ENCODE assay signal across 21 cellular contexts in genomic region chr1:39220900-39221870, GRCh38. TPM values are rescaled to one million over a fixed set of nuclear protein-coding genes. Genes with fewer than 3 reads are reported as not detected.
DNase-seq lines count a peak whose midpoint lies in the region; ATAC-seq and TF ChIP-seq lines count a peak whose summit lies in the region.
"Had no signal": no experiment of that assay in that cellular context is flagged by ENCODE, and none has a peak within 500 bp of the region (broad histone marks: within the 10 kb centered on the region; RNA-seq: fewer than 3 reads in every experiment).

No MANE protein-coding gene starts in this region.

- H3K36me3 Mint-ChIP-seq in activated naive CD8-positive, alpha-beta T cell, result peaks cover 27% of the 10 kb centered on the region
- peaks cover 46% of the 10 kb centered on the region for H3K36me3 Mint-ChIP-seq in activated naive CD8-positive, alpha-beta T cell treated with anti-CD3 and anti-CD28 coated beads for 36 hours
- peaks cover 18% of the 10 kb centered on the region for H3K36me3 Mint-ChIP-seq in T-helper 17 cell (ENCODE audit: low read depth)
- H3K36me3 Mint-ChIP-seq in stimulated activated effector memory CD8-positive, alpha-beta T cell treated with anti-CD3 and anti-CD28 coated beads, Interleukin-12 subunit alpha, Interleukin-12 subunit beta, amount 100 ng/mL, for 72 hours, result peaks cover 71% of the 10 kb centered on the region

- H3K4me3 Mint-ChIP-seq in activated naive CD8-positive, alpha-beta T cell, result peak overlapping the region; percentile 28
- no peak overlapping the region for H3K4me3 Mint-ChIP-seq in activated naive CD8-positive, alpha-beta T cell treated with anti-CD3 and anti-CD28 coated beads for 36 hours
- peak overlapping the region; percentile 75 for H3K4me3 Mint-ChIP-seq in T-helper 17 cell
- no peak overlapping the region for H3K4me3 Mint-ChIP-seq in stimulated activated effector memory CD8-positive, alpha-beta T cell treated with anti-CD3 and anti-CD28 coated beads, Interleukin-12 subunit alpha, Interleukin-12 subunit beta, amount 100 ng/mL, for 72 hours
- H3K4me3 Mint-ChIP-seq: memory B cell, neural progenitor cell had no signal

- H3K4me1 Mint-ChIP-seq in activated naive CD8-positive, alpha-beta T cell (ENCODE audit: low read depth), result peaks cover 72% of the 10 kb centered on the region
- peaks cover 32% of the 10 kb centered on the region for H3K4me1 Mint-ChIP-seq in activated naive CD8-positive, alpha-beta T cell treated with anti-CD3 and anti-CD28 coated beads for 36 hours
- H3K4me1 Mint-ChIP-seq in T-helper 17 cell, result peaks cover 70% of the 10 kb centered on the region
- peaks cover 56% of the 10 kb centered on the region for H3K4me1 Mint-ChIP-seq in stimulated activated effector memory CD8-positive, alpha-beta T cell treated with anti-CD3 and anti-CD28 coated beads, Interleukin-12 subunit alpha, Interleukin-12 subunit beta, amount 100 ng/mL, for 72 hours

- no peak for DNase-seq in activated naive CD8-positive, alpha-beta T cell treated with anti-CD3 and anti-CD28 coated beads for 36 hours
- DNase-seq in T-helper 17 cell, result no peak
- no peak for DNase-seq in stimulated activated effector memory CD8-positive, alpha-beta T cell treated with anti-CD3 and anti-CD28 coated beads, Interleukin-12 subunit alpha, Interleukin-12 subunit beta, amount 100 ng/mL, for 72 hours (ENCODE audit: low spot score in 2 of 2)
- no peak for DNase-seq in NCI-H526 (lab: John Stamatoyannopoulos, UW)
- DNase-seq in HEK293T (ENCODE audit: extremely low spot score), result no peak
- DNase-seq in AG08396 (ENCODE audit: low spot score), result no peak
- DNase-seq: activated CD4-positive, alpha-beta T cell treated with anti-CD3 and anti-CD28 coated beads, Interleukin-2, amount 50 U/mL, for 4 hours; activated gamma-delta T cell treated with Interleukin-2 at 50 U/mL for 16 hours; body of pancreas; dermis blood vessel endothelial cell; H7; NCI-H2081 treated with DMSO at 0.1 percent for 48 hours; NCI-H526 treated with DMSO at 0.1 percent for 48 hours; OCI-M1; retina had no signal

- CTCF ChIA-PET in HEK293T (lab: Yijun Ruan, JAX), result interaction anchor here (0.6 kb wide), 1 partner anchor 246 kb away, joined by 3 read pairs; no protein-coding TSS in a partner anchor

- no peaks in the 10 kb centered on the region for H3K9me3 ChIP-seq in T-helper 17 cell (ENCODE audit: control insufficient read depth, low read length, poor library complexity, severe bottlenecking)
- H3K9me3 ChIP-seq in iPS-15b (ENCODE audit: control insufficient read depth, insufficient read depth, low read length), result no peaks in the 10 kb centered on the region
- H3K9me3 ChIP-seq: body of pancreas had no signal

- no peaks in the 10 kb centered on the region for H3K27me3 Mint-ChIP-seq in activated naive CD8-positive, alpha-beta T cell
- H3K27me3 Mint-ChIP-seq in activated naive CD8-positive, alpha-beta T cell treated with anti-CD3 and anti-CD28 coated beads for 36 hours, result no peaks in the 10 kb centered on the region
- no peaks in the 10 kb centered on the region for H3K27me3 Mint-ChIP-seq in T-helper 17 cell
- H3K27me3 Mint-ChIP-seq: memory B cell had no signal

- H3K4me1 ChIP-seq in iPS-15b (ENCODE audit: control insufficient read depth, insufficient read depth, low read length), result peaks cover 14% of the 10 kb centered on the region

- ATAC-seq in T-helper 17 cell, result no peak
- ATAC-seq in stimulated activated effector memory CD8-positive, alpha-beta T cell treated with anti-CD3 and anti-CD28 coated beads, Interleukin-12 subunit alpha, Interleukin-12 subunit beta, amount 100 ng/mL, for 72 hours, result no peak
- ATAC-seq: body of pancreas, GM12878 had no signal

- no peaks in the 10 kb centered on the region for H3K36me3 ChIP-seq in iPS-15b (ENCODE audit: control insufficient read depth, insufficient read depth, low read length)
- H3K36me3 ChIP-seq: neural progenitor cell had no signal

- H3K9me3 Mint-ChIP-seq in activated naive CD8-positive, alpha-beta T cell (ENCODE audit: low read depth), result no peaks in the 10 kb centered on the region
- no peaks in the 10 kb centered on the region for H3K9me3 Mint-ChIP-seq in activated naive CD8-positive, alpha-beta T cell treated with anti-CD3 and anti-CD28 coated beads for 36 hours
- H3K9me3 Mint-ChIP-seq in stimulated activated effector memory CD8-positive, alpha-beta T cell treated with anti-CD3 and anti-CD28 coated beads, Interleukin-12 subunit alpha, Interleukin-12 subunit beta, amount 100 ng/mL, for 72 hours, result peaks cover 2% of the 10 kb centered on the region
- H3K9me3 Mint-ChIP-seq: memory B cell, neural progenitor cell had no signal

- H3K27me3 ChIP-seq in iPS-15b (ENCODE audit: control insufficient read depth, insufficient read depth, low read length), result no peaks in the 10 kb centered on the region
- H3K27me3 ChIP-seq: body of pancreas, neural progenitor cell had no signal

- H3K27ac Mint-ChIP-seq in activated naive CD8-positive, alpha-beta T cell, result peak overlapping the region; percentile 74
- H3K27ac Mint-ChIP-seq in activated naive CD8-positive, alpha-beta T cell treated with anti-CD3 and anti-CD28 coated beads for 36 hours, result no peak overlapping the region
- peak overlapping the region; percentile 90 for H3K27ac Mint-ChIP-seq in T-helper 17 cell
- peak overlapping the region; percentile 5 for H3K27ac Mint-ChIP-seq in stimulated activated effector memory CD8-positive, alpha-beta T cell treated with anti-CD3 and anti-CD28 coated beads, Interleukin-12 subunit alpha, Interleukin-12 subunit beta, amount 100 ng/mL, for 72 hours
- H3K27ac Mint-ChIP-seq: memory B cell, neural progenitor cell had no signal

- POLR2A ChIA-PET in HEK293T (lab: Yijun Ruan, JAX), result no interaction called here

- peak overlapping the region; percentile 32 for H3K9ac ChIP-seq in iPS-15b (ENCODE audit: low read depth, low read length)
- H3K9ac ChIP-seq: neural progenitor cell had no signal

- no peak overlapping the region for H3K4me3 ChIP-seq in iPS-15b (ENCODE audit: low read depth, low read length)
- H3K4me3 ChIP-seq: body of pancreas, GM12878, neural progenitor cell, SK-N-MC had no signal

TF ChIP-seq in HEK293T, 16 proteins besides CTCF, POLR2A, EP300 and RAD21:
- TF ChIP-seq SP1 (IDR thresholded peaks at IDR 0.05) (no peak), PKNOX1 (IDR thresholded peaks at IDR 0.05) (no peak), SUZ12 (IDR thresholded peaks at IDR 0.05) (no peak), FOXA1 (IDR thresholded peaks at IDR 0.05) (no peak), LEF1 (IDR thresholded peaks at IDR 0.05; ENCODE audit: borderline replicate concordance) (no peak), HDGF (IDR thresholded peaks at IDR 0.05; ENCODE audit: borderline replicate concordance) (no peak), FOXM1 (IDR thresholded peaks at IDR 0.05; ENCODE audit: borderline replicate concordance) (no peak), CTBP1 (IDR thresholded peaks at IDR 0.05; ENCODE audit: borderline replicate concordance) (no peak), ELF4 (IDR thresholded peaks at IDR 0.05) (no peak), NFRKB (IDR thresholded peaks at IDR 0.05) (no peak), BHLHE40 (IDR thresholded peaks at IDR 0.05; ENCODE audit: borderline replicate concordance) (no peak), ZNF384 (IDR thresholded peaks at IDR 0.05) (no peak), FOXK2 (IDR thresholded peaks at IDR 0.05) (no peak), TARDBP (IDR thresholded peaks at IDR 0.05) (no peak), ARNT (IDR thresholded peaks at IDR 0.05) (no peak)

RNA-seq across cellular contexts. Expression of gene MACF1, which starts 16.7 kb away (rescaled TPM):
- 100 to 1,000 TPM; 114 to 130 TPM for total RNA-seq in activated naive CD8-positive, alpha-beta T cell treated with anti-CD3 and anti-CD28 coated beads for 36 hours
- 100 to 1,000 TPM; 510 to 525 TPM for total RNA-seq in T-helper 17 cell

Comparison
In these comparisons a context has a peak if more than half of its experiments do, and no peak if none do; other contexts are left out.
1. H3K4me3 Mint-ChIP-seq: peak in activated naive CD8-positive, alpha-beta T cell (single experiment) and T-helper 17 cell (single experiment); none in activated naive CD8-positive, alpha-beta T cell treated with anti-CD3 and anti-CD28 coated beads for 36 hours (single experiment) and stimulated activated effector memory CD8-positive, alpha-beta T cell treated with anti-CD3 and anti-CD28 coated beads, Interleukin-12 subunit alpha, Interleukin-12 subunit beta, amount 100 ng/mL, for 72 hours (single experiment).